Comparison of ENCODE assay signal across 8 cellular contexts in the genomic region with DNA sequence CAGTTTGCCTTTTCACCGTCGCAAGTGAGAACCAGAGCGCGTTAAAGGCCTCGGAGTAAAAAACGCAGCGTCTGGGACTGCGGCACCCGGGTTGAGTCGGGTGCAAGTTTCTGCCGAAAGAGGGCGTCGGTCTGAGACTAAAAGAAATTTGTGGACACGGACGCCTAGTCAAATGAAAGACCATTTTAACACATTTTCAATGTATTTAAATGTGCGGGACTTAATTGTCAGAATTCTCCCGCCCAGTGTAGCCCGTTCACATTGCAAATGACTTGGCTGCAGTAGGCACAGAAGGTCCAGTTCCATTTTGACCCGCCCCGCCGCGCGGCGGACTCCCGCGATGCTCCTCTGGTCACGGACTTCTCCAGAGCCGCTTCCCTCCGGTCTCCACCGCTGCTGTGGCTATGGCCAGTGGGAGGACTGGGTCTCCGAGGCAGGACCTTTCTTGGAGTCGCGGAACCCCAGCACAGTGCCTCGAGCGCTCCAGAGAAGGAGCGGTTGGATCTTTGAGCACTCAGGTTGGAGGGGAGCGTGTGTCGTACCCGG. TPM values are rescaled to one million over a fixed set of nuclear protein-coding genes. Genes with fewer than 3 reads are reported as not detected.
A peak's percentile ranks its signal among the peaks of the same experiment; 100 is the strongest.
DNase-seq lines count a peak whose midpoint lies in the region; ATAC-seq and TF ChIP-seq lines count a peak whose summit lies in the region.

No MANE protein-coding gene starts in this region.

- no peaks in the 10 kb centered on the region for H3K9me3 Mint-ChIP-seq in activated CD8-positive, alpha-beta T cell treated with anti-CD3 and anti-CD28 coated beads for 36 hours

- H3K27me3 Mint-ChIP-seq in activated CD8-positive, alpha-beta T cell treated with anti-CD3 and anti-CD28 coated beads for 36 hours, result peaks cover 67% of the 10 kb centered on the region

- peak overlapping the region; percentile 63 for H3K4me3 ChIP-seq in GM08714 (ENCODE audit: low read length)
- peak overlapping the region; percentile 42 to 81 (median 72) for H3K4me3 ChIP-seq in esophagus squamous epithelium
- peak overlapping the region; percentile 84 for H3K4me3 ChIP-seq in mucosa of stomach (ENCODE audit: low read length)
- H3K4me3 ChIP-seq in subcutaneous abdominal adipose tissue (ENCODE audit: low read depth in 1 of 5, low read length in 5 of 5), result peak overlapping the region; percentile 84 to 93 (median 88)

- DNase-seq in NCI-H226 (peak; percentile 74), esophagus squamous epithelium (lab: John Stamatoyannopoulos, UW) (no peak), COR-L47 (lab: John Stamatoyannopoulos, UW) (no peak)
- DNase-seq in activated CD8-positive, alpha-beta T cell treated with anti-CD3 and anti-CD28 coated beads for 36 hours, result peak; percentile 77

- no peaks in the 10 kb centered on the region for H3K36me3 Mint-ChIP-seq in activated CD8-positive, alpha-beta T cell treated with anti-CD3 and anti-CD28 coated beads for 36 hours (ENCODE audit: low read depth)

- WGBS in esophagus squamous epithelium, 2 donors, result 0 to 10% methylated on average over 19 to 21 of the region's 39 CpGs

- H3K9ac ChIP-seq in mucosa of stomach (ENCODE audit: low read length) (peak overlapping the region; percentile 45), subcutaneous abdominal adipose tissue (ENCODE audit: low read length in 5 of 5) (peak overlapping the region; percentile 4 to 74 (median 55))

- peaks cover 35% of the 10 kb centered on the region for H3K4me1 Mint-ChIP-seq in activated CD8-positive, alpha-beta T cell treated with anti-CD3 and anti-CD28 coated beads for 36 hours (ENCODE audit: low read depth)

- TF ChIP-seq CTCF in activated CD8-positive, alpha-beta T cell treated with anti-CD3 and anti-CD28 coated beads for 36 hours (IDR thresholded peaks at IDR 0.05), result peak; percentile 50
- TF ChIP-seq CTCF in esophagus squamous epithelium (IDR thresholded peaks at IDR 0.05), result peak; percentile 11 to 76 (median 59)

- H3K9me3 ChIP-seq in esophagus squamous epithelium (no peaks in the 10 kb centered on the region), mucosa of stomach (ENCODE audit: control insufficient read depth, low read length) (no peaks in the 10 kb centered on the region), subcutaneous abdominal adipose tissue (ENCODE audit: control insufficient read depth in 5 of 5, low read length in 5 of 5) (no peaks in the 10 kb centered on the region)

- peak; percentile 60 for ATAC-seq in HG02642 (IDR thresholded peaks at IDR 0.05; ENCODE audit: poor library complexity, unreplicated experiment)
- ATAC-seq in activated CD8-positive, alpha-beta T cell treated with anti-CD3 and anti-CD28 coated beads for 36 hours, result peak; percentile 73

- peak overlapping the region; percentile 63 for H3K4me3 Mint-ChIP-seq in activated CD8-positive, alpha-beta T cell treated with anti-CD3 and anti-CD28 coated beads for 36 hours

- intact Hi-C loops in activated CD8-positive, alpha-beta T cell treated with anti-CD3 and anti-CD28 coated beads for 36 hours (cut with micrococcal nuclease), result no loop called here
- intact Hi-C loops in esophagus squamous epithelium (cut with DNase I), result loop anchor here (10.0 kb wide), 1 partner anchor 205 kb away; no protein-coding TSS in a partner anchor

- peak overlapping the region; percentile 73 to 89 (median 80) for H3K27ac ChIP-seq in esophagus squamous epithelium
- peak overlapping the region; percentile 74 for H3K27ac ChIP-seq in subcutaneous abdominal adipose tissue (ENCODE audit: low read depth, low read length)

- H3K4me1 ChIP-seq in esophagus squamous epithelium (peaks cover 12 to 56% (median 16%) of the 10 kb centered on the region in 3 donors), mucosa of stomach (ENCODE audit: control insufficient read depth, insufficient read depth, low read length) (peaks cover 4% of the 10 kb centered on the region), subcutaneous abdominal adipose tissue (ENCODE audit: control insufficient read depth in 5 of 5, insufficient read depth in 5 of 5, low read length in 5 of 5) (peaks cover 0 to 51% (median 49%) of the 10 kb centered on the region in 5 donors)

- TF ChIP-seq POLR2A in esophagus squamous epithelium (IDR thresholded peaks at IDR 0.05), result no peak

- H3K27ac Mint-ChIP-seq in activated CD8-positive, alpha-beta T cell treated with anti-CD3 and anti-CD28 coated beads for 36 hours, result no peak overlapping the region

- peaks cover 0 to 51% (median 0%) of the 10 kb centered on the region in 4 donors for H3K27me3 ChIP-seq in esophagus squamous epithelium
- peaks cover 51% of the 10 kb centered on the region for H3K27me3 ChIP-seq in mucosa of stomach (ENCODE audit: control insufficient read depth, insufficient read depth, low read length)
- peaks cover 0 to 21% (median 12%) of the 10 kb centered on the region in 5 donors for H3K27me3 ChIP-seq in subcutaneous abdominal adipose tissue (ENCODE audit: control insufficient read depth in 5 of 5, insufficient read depth in 4 of 5, low read length in 5 of 5)

- POLR2A ChIA-PET in activated CD8-positive, alpha-beta T cell treated with anti-CD3 and anti-CD28 coated beads for 36 hours (lab: Charles Lee), result no interaction called here

- H3K36me3 ChIP-seq in esophagus squamous epithelium (no peaks in the 10 kb centered on the region), mucosa of stomach (ENCODE audit: control insufficient read depth, insufficient read depth, low read length) (no peaks in the 10 kb centered on the region), subcutaneous abdominal adipose tissue (ENCODE audit: control insufficient read depth in 5 of 5, insufficient read depth in 5 of 5, low read length in 5 of 5) (no peaks in the 10 kb centered on the region)

- CTCF ChIA-PET in activated CD8-positive, alpha-beta T cell treated with anti-CD3 and anti-CD28 coated beads for 36 hours (lab: Charles Lee), result interaction anchor here (1.2 kb wide), 1 partner anchor 49 kb away, joined by 3 read pairs; no protein-coding TSS in a partner anchor

RNA-seq across cellular contexts. Expression of gene NPR3, which starts 1.3 kb away (rescaled TPM):
- total RNA-seq in activated CD8-positive, alpha-beta T cell treated with anti-CD3 and anti-CD28 coated beads for 36 hours, result under 1 TPM; 0.05 to 0.16 TPM
- total RNA-seq in esophagus squamous epithelium, result 10 to 100 TPM in 3 of 4 donors, 1 to 10 TPM in 1; 7.9 to 31.3 (median 13.0) TPM

Comparison
In these comparisons a context has a peak if more than half of its experiments do, and no peak if none do; other contexts are left out.
1. DNase-seq: peak in NCI-H226 (single experiment) and activated CD8-positive, alpha-beta T cell treated with anti-CD3 and anti-CD28 coated beads for 36 hours (single experiment); none in esophagus squamous epithelium (single experiment) and COR-L47 (single experiment).
2. RNA of gene NPR3, which starts 1.3 kb away (total RNA-seq): 7.9 to 31.3 TPM in esophagus squamous epithelium; 0.05 to 0.16 TPM in activated CD8-positive, alpha-beta T cell treated with anti-CD3 and anti-CD28 coated beads for 36 hours; every median in the first group is over 4 times any median in the second.
3. Peak in every context shown above with its lines, with median percentiles within 50 percentile points of each other: H3K4me3 ChIP-seq.